1 cellular context compared by ENCODE assay signal in genomic region chr6:53349209-53349693, GRCh38.
TF ChIP-seq lines count a peak whose summit lies in the region.

No MANE protein-coding gene starts in this region.

TF ChIP-seq in WTC11, 78 proteins besides CTCF, POLR2A, EP300 and RAD21 (continued from another document):
- no peak for TF ChIP-seq ARID4B (CRISPR knock-in tag; IDR thresholded peaks at IDR 0.05; ENCODE audit: borderline replicate concordance)
- TF ChIP-seq MXD4 (CRISPR knock-in tag; IDR thresholded peaks at IDR 0.05; ENCODE audit: borderline replicate concordance), result no peak
- TF ChIP-seq TP53 (CRISPR knock-in tag; IDR thresholded peaks at IDR 0.05), result no peak
- no peak for TF ChIP-seq NR2C2 (CRISPR knock-in tag; IDR thresholded peaks at IDR 0.05)
- TF ChIP-seq ZNF232 (CRISPR knock-in tag; IDR thresholded peaks at IDR 0.05), result no peak
- no peak for TF ChIP-seq NFATC4 (CRISPR knock-in tag; IDR thresholded peaks at IDR 0.05)
- TF ChIP-seq CREM (CRISPR knock-in tag; IDR thresholded peaks at IDR 0.05), result no peak
- no peak for TF ChIP-seq OVOL2 (CRISPR knock-in tag; IDR thresholded peaks at IDR 0.05; ENCODE audit: borderline replicate concordance)
- TF ChIP-seq ATF6 (CRISPR knock-in tag; IDR thresholded peaks at IDR 0.05), result no peak
TF ChIP-seq in WTC11: peak in this region for 0.
